Comparison of ENCODE assay signal across 8 cellular contexts in genomic region chr13:46181799-46182490, GRCh38. TPM values are rescaled to one million over a fixed set of nuclear protein-coding genes. Genes with fewer than 3 reads are reported as not detected.
A peak's percentile ranks its signal among the peaks of the same experiment; 100 is the strongest.
DNase-seq lines count a peak whose midpoint lies in the region; ATAC-seq, FAIRE-seq and TF ChIP-seq lines count a peak whose summit lies in the region.

Gene LCP1, minus strand, starts transcription at chr13:46182177. Its CDS starts 22,515 bp downstream, at chr13:46159662.

- peaks cover 51% of the 10 kb centered on the region for H3K4me1 ChIP-seq in BLaER1
- no peaks in the 10 kb centered on the region for H3K4me1 ChIP-seq in breast epithelium
- no peaks in the 10 kb centered on the region for H3K4me1 ChIP-seq in pancreas
- H3K4me1 ChIP-seq in aorta (ENCODE audit: control insufficient read depth in 1 of 2, insufficient read depth in 2 of 2, low read length in 2 of 2) = no peaks in the 10 kb centered on the region

- H3K9ac ChIP-seq in BLaER1 = peak within 1 kb of the TSS; percentile 84

- H4K20me1 ChIP-seq in BLaER1 = no peaks in the 10 kb centered on the region

- no peaks in the 10 kb centered on the region for H3K36me3 ChIP-seq in BLaER1
- no peaks in the 10 kb centered on the region for H3K36me3 ChIP-seq in breast epithelium
- H3K36me3 ChIP-seq in pancreas = no peaks in the 10 kb centered on the region
- H3K36me3 ChIP-seq in aorta (ENCODE audit: control insufficient read depth in 1 of 2, insufficient read depth in 2 of 2, low read length in 1 of 2) = no peaks in the 10 kb centered on the region

- H3K4me2 ChIP-seq in BLaER1 = peak within 1 kb of the TSS; percentile 98

- TF ChIP-seq POLR2A in breast epithelium (IDR thresholded peaks at IDR 0.05) = no peak

- H3K9me3 ChIP-seq in BLaER1 = no peaks in the 10 kb centered on the region
- no peaks in the 10 kb centered on the region for H3K9me3 ChIP-seq in breast epithelium
- H3K9me3 ChIP-seq in pancreas = no peaks in the 10 kb centered on the region
- H3K9me3 ChIP-seq in aorta (ENCODE audit: control insufficient read depth, low read length) = no peaks in the 10 kb centered on the region

- H3K4me3 ChIP-seq in BLaER1 (peak within 1 kb of the TSS; percentile 76), breast epithelium (peak within 1 kb of the TSS; percentile 30 to 49 (median 45)), pancreas (peak within 1 kb of the TSS in 1 of 4 donors; percentile 13), aorta (ENCODE audit: low read length in 2 of 2) (no peak within 1 kb of the TSS)

- H3K27ac ChIP-seq in BLaER1 (peak within 1 kb of the TSS; percentile 89), breast epithelium (peak within 1 kb of the TSS; percentile 53 to 54), pancreas (peak within 1 kb of the TSS in 2 of 4 donors; percentile 6 to 48), aorta (ENCODE audit: low read depth in 1 of 2, low read length in 2 of 2) (no peak within 1 kb of the TSS)

- H3K27me3 ChIP-seq in BLaER1 = no peaks in the 10 kb centered on the region
- H3K27me3 ChIP-seq in breast epithelium = no peaks in the 10 kb centered on the region
- no peaks in the 10 kb centered on the region for H3K27me3 ChIP-seq in pancreas
- H3K27me3 ChIP-seq in aorta (ENCODE audit: control insufficient read depth in 1 of 2, insufficient read depth in 2 of 2, low read length in 1 of 2) = peaks cover 0 to 3% of the 10 kb centered on the region in 2 donors

- peak; percentile 78 for DNase-seq in T-helper 22 cell (ENCODE audit: low read depth)
- peak in 1 of 2 donors; percentile 39 for DNase-seq in breast epithelium (ENCODE audit: low spot score in 2 of 2)
- DNase-seq in pancreas = no peak
- DNase-seq in aorta = no peak
- DNase-seq in NCI-H2107 treated with DMSO at 0.1 percent for 48 hours (lab: John Stamatoyannopoulos, UW; ENCODE audit: unreplicated experiment) = no peak

- no peak for FAIRE-seq in pancreas (lab: Jason Lieb, UNC)

- no peak for TF ChIP-seq CTCF in breast epithelium (IDR thresholded peaks at IDR 0.05)
- no peak for TF ChIP-seq CTCF in pancreas (IDR thresholded peaks at IDR 0.05)

- intact Hi-C loops in breast epithelium (cut with DNase I; ENCODE audit: low total_unique reads) (no loop called here), pancreas (cut with DNase I) (no loop called here), aorta (cut with DNase I) (no loop called here)

- ATAC-seq in GM19452 (IDR thresholded peaks at IDR 0.05; ENCODE audit: unreplicated experiment) (peak; percentile 65), HG03565 (IDR thresholded peaks at IDR 0.05; ENCODE audit: unreplicated experiment) (peak; percentile 58), pancreas (peak in 3 of 4 donors; percentile 51 to 59 (median 59)), aorta (ENCODE audit: low FRiP score) (no peak)

- WGBS in pancreas, 2 donors = 76 to 82% methylated on average over 8 of the region's 8 CpGs
- WGBS in aorta, 2 donors = 84 to 90% methylated on average over 8 of the region's 8 CpGs

RNA-seq across cellular contexts. Expression of gene LCP1, which starts in this region (rescaled TPM):
- 10 to 100 TPM; 28.2 to 94.9 (median 61.3) TPM for total RNA-seq in breast epithelium
- total RNA-seq in pancreas = 10 to 100 TPM in 3 of 6 donors, 1 to 10 TPM in 3; 2.0 to 38.3 (median 11.1) TPM
- polyA plus RNA-seq in pancreas = 1 to 10 TPM; 3.5 to 3.7 TPM
- 10 to 100 TPM; 74.7 to 76.5 TPM for total RNA-seq in aorta
- 10 to 100 TPM in 1 of 2 donors, 1 to 10 TPM in 1; 6.2 to 36.2 TPM for polyA plus RNA-seq in aorta

Comparison
In these comparisons a context has a peak if more than half of its experiments do, and no peak if none do; other contexts are left out.
1. H3K27ac ChIP-seq: peak in BLaER1 (single experiment) and breast epithelium (2 of 2); none in aorta (0 of 2).
2. H3K4me3 ChIP-seq: peak in BLaER1 (single experiment) and breast epithelium (3 of 3); none in aorta (0 of 2).